8 cellular contexts compared by ENCODE assay signal in the genomic region with DNA sequence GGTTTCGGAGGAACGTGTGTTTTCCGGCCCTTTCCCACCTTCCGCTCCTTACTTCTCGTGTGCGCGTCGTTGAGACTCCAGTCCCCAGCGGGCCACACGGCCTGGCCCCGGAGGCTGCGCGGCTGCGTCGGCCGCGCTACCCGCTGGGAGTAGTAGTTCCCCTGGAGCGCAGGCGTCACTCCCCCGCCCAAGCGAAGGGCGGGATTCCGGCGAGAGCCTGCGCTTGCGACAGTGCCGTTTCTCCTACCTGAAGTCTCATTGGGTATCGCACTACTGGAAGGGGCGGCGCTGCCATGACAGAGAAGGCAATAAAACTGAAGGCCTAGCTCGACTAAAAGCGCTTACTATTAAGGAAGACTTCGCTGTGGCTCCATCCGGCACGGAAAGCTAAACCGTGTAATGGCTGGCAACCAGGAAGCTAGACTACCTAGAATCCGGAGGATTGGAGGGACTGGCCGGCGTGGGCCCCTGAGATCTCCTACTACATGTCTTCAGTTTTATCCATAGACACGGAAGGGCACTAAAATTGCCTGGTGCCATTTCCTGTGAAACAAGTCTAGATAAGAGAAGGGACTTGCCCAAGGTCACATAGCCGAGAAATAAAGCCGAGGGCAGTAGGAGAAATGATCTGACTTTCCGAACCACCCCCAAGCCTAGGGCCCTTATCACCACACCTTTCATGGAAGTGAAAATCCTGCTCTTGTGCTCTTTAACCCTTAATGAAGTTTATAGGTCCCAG. TPM values are rescaled to one million over a fixed set of nuclear protein-coding genes. Genes with fewer than 3 reads are reported as not detected.
DNase-seq lines count a peak whose midpoint lies in the region; ATAC-seq and TF ChIP-seq lines count a peak whose summit lies in the region.

No MANE protein-coding gene starts in this region.

- peaks cover 36 to 46% of the 10 kb centered on the region in 2 experiments for H3K4me1 ChIP-seq in neutrophil (ENCODE audit: control insufficient read depth in 1 of 2, insufficient read depth in 1 of 2, low read depth in 1 of 2, low read length in 1 of 2)

- H3K27ac ChIP-seq in neutrophil, result peak overlapping the region; percentile 93

- peak; percentile 100 for DNase-seq in GM06990 (ENCODE audit: extremely low read depth, insufficient read length)
- peak; percentile 99 for DNase-seq in NB4 (ENCODE audit: low read depth)
- DNase-seq in SK-N-DZ (ENCODE audit: low spot score), result peak; percentile 97
- peak; percentile 97 for DNase-seq in activated naive CD4-positive, alpha-beta T cell treated with anti-CD3 and anti-CD28 coated beads, Interleukin-2, amount 50 U/mL, for 16 hours
- peak; percentile 96 for DNase-seq in germinal center (ENCODE audit: low spot score)
- DNase-seq in superior temporal gyrus (ENCODE audit: extremely low spot score), result peak; percentile 98

- no peak for TF ChIP-seq CTCF in GM06990 (IDR thresholded peaks at IDR 0.05; ENCODE audit: insufficient read depth, low read length, poor library complexity, severe bottlenecking)
- no peak for TF ChIP-seq CTCF in NB4 (IDR thresholded peaks at IDR 0.05; ENCODE audit: low read depth, low read length)
- TF ChIP-seq CTCF in neutrophil (IDR thresholded peaks at IDR 0.05), result peak; percentile 26

- no peaks in the 10 kb centered on the region for H3K27me3 ChIP-seq in GM06990 (replicated peaks; ENCODE audit: control insufficient read depth, insufficient read depth, low read length)
- no peaks in the 10 kb centered on the region for H3K27me3 ChIP-seq in neutrophil

- H3K4me3 ChIP-seq in GM06990 (replicated peaks; ENCODE audit: low read depth, low read length), result peak overlapping the region; percentile 84
- H3K4me3 ChIP-seq in NB4 (ENCODE audit: low read depth, low read length), result peak overlapping the region; percentile 100
- H3K4me3 ChIP-seq in neutrophil (ENCODE audit: low read depth in 1 of 2, low read length in 1 of 2), result peak overlapping the region; percentile 86 to 95

- TF ChIP-seq POLR2A in NB4 (IDR thresholded peaks at IDR 0.05; ENCODE audit: extremely low read depth, insufficient read length), result peak; percentile 98

- no peaks in the 10 kb centered on the region; the same call in none of the 2 replicates for H3K36me3 ChIP-seq in GM06990 (ENCODE audit: control insufficient read depth, insufficient read depth, low read length)
- peaks cover 5% of the 10 kb centered on the region for H3K36me3 ChIP-seq in neutrophil

- no peaks in the 10 kb centered on the region for H3K9me3 ChIP-seq in neutrophil

- ATAC-seq in HG02571 (IDR thresholded peaks at IDR 0.05; ENCODE audit: unreplicated experiment), result peak; percentile 73

RNA-seq across cellular contexts. Expression of gene TMEM69, which starts 0.8 kb away (rescaled TPM):
- polyA plus RNA-seq in SK-N-DZ (2014; cell fraction: cytosol; rRNA removed), result 52.6 and 69.7 TPM in 2 replicates
- 18.2 and 21.7 TPM in 2 replicates for polyA plus RNA-seq in SK-N-DZ (2014; cell fraction: nucleus; rRNA removed)

RNA-seq across cellular contexts. Expression of gene GPBP1L1, which starts 0.8 kb away (rescaled TPM):
- polyA plus RNA-seq in SK-N-DZ (2014; cell fraction: cytosol; rRNA removed), result 63.0 and 82.0 TPM in 2 replicates
- polyA plus RNA-seq in SK-N-DZ (2014; cell fraction: nucleus; rRNA removed), result 93.3 and 102 TPM in 2 replicates

Comparison
In these comparisons a context has a peak if more than half of its experiments do, and no peak if none do; other contexts are left out.
1. Peak in every context shown above with its lines: DNase-seq, ATAC-seq, H3K4me3 ChIP-seq and H3K27ac ChIP-seq.